Comparison of ENCODE assay signal across 8 cellular contexts in genomic region chr1:52056110-52056936, GRCh38. TPM values are rescaled to one million over a fixed set of nuclear protein-coding genes. Genes with fewer than 3 reads are reported as not detected.
A peak's percentile ranks its signal among the peaks of the same experiment; 100 is the strongest.
DNase-seq lines count a peak whose midpoint lies in the region; ATAC-seq, FAIRE-seq and TF ChIP-seq lines count a peak whose summit lies in the region.

BTF3L4 (plus strand) TSS chr1:52056295; CDS start chr1:52059848, 3,553 bp downstream.

- H3K9me3 ChIP-seq in AG04450 (ENCODE audit: control insufficient read depth, insufficient read depth, low read length) (no peaks in the 10 kb centered on the region; the same call in 1 of the 2 replicates), smooth muscle cell (replicated peaks; ENCODE audit: low read depth) (no peaks in the 10 kb centered on the region)

- H3K79me2 ChIP-seq in smooth muscle cell (ENCODE audit: low read depth) = peaks cover 77% of the 10 kb centered on the region

- DNase-seq in AG04450 (ENCODE audit: low read depth, low spot score) (peak; percentile 74), NCI-H345 (lab: John Stamatoyannopoulos, UW) (peak; percentile 97), WTC11 (ENCODE audit: low spot score) (peak; percentile 98), bronchial epithelial cell (ENCODE audit: low read depth) (peak; percentile 82), iPS-NIHi11 (ENCODE audit: low spot score) (peak; percentile 94), smooth muscle cell (lab: John Stamatoyannopoulos, UW; ENCODE audit: unreplicated experiment) (peak; percentile 47)

- peak within 1 kb of the TSS; percentile 97 for H3K27ac ChIP-seq in AG04450 (ENCODE audit: low read depth, low read length)
- peak within 1 kb of the TSS; percentile 76 for H3K27ac ChIP-seq in smooth muscle cell (ENCODE audit: low read depth)

- H3K36me3 ChIP-seq in bronchial epithelial cell (ENCODE audit: control insufficient read depth, insufficient read depth, low read length) = peaks cover 17% of the 10 kb centered on the region
- no peaks in the 10 kb centered on the region for H3K36me3 ChIP-seq in smooth muscle cell (ENCODE audit: low read depth)

- H3K9me3 Mint-ChIP-seq in WTC11 = no peaks in the 10 kb centered on the region

- no peak for FAIRE-seq in bronchial epithelial cell (lab: Jason Lieb, UNC)

- CTCF ChIA-PET in AG04450 (lab: Charles Lee) = no interaction called here
- CTCF ChIA-PET in WTC11 (lab: Charles Lee) = interaction anchor here (0.6 to 2.6 kb wide), 2 partner anchors 292 to 1388 kb away, joined by 3 to 12 read pairs; no protein-coding TSS in a partner anchor

- H3K27me3 ChIP-seq in AG04450 (ENCODE audit: control insufficient read depth, insufficient read depth, low read length) (no peaks in the 10 kb centered on the region), bronchial epithelial cell (ENCODE audit: control insufficient read depth, insufficient read depth, low read length) (no peaks in the 10 kb centered on the region), smooth muscle cell (ENCODE audit: low read depth) (no peaks in the 10 kb centered on the region)

- H3K9ac ChIP-seq in smooth muscle cell (ENCODE audit: low read depth) = peak within 1 kb of the TSS; percentile 86

- in situ Hi-C loops in GM18951 (cut with MboI; ENCODE audit: low sequenced_read_pairs, unreplicated experiment) = no loop called here

- under 1% methylated on average over 45 of the region's 59 CpGs for WGBS in smooth muscle cell (ENCODE audit: low lambda C conversion rate)

- peak within 1 kb of the TSS; percentile 81 for H2AFZ ChIP-seq in smooth muscle cell (ENCODE audit: low read depth)

- H3K4me2 ChIP-seq in smooth muscle cell = peak within 1 kb of the TSS; percentile 88

- peaks cover 33% of the 10 kb centered on the region for H3K4me1 Mint-ChIP-seq in WTC11

- TF ChIP-seq POLR2A in GM18951 (IDR thresholded peaks at IDR 0.05; ENCODE audit: extremely low read depth, insufficient read depth, insufficient read length) = peak; percentile 67

- peaks cover 36% of the 10 kb centered on the region for H4K20me1 ChIP-seq in smooth muscle cell (ENCODE audit: low read depth)

- no peaks in the 10 kb centered on the region for H3K27me3 Mint-ChIP-seq in WTC11 (ENCODE audit: low read depth)

- POLR2A ChIA-PET in AG04450 (lab: Yijun Ruan, JAX) = interaction anchor here (1.1 to 1.6 kb wide), 3 partner anchors 16 to 37 kb away, joined by 3 to 9 read pairs (median 6); partner anchors contain the start of gene KTI12
- POLR2A ChIA-PET in WTC11 (lab: Charles Lee) = interaction anchor here (1.0 to 2.3 kb wide), 6 partner anchors 20 to 348 kb away, joined by 4 to 11 read pairs (median 7); partner anchors contain the start of genes KTI12, ORC1 and PRPF38A

- peak within 1 kb of the TSS; percentile 99 for H3K27ac Mint-ChIP-seq in WTC11

- peaks cover 6% of the 10 kb centered on the region for H3F3A ChIP-seq in smooth muscle cell (ENCODE audit: low read depth)

- peaks cover 30% of the 10 kb centered on the region for H3K4me1 ChIP-seq in smooth muscle cell (ENCODE audit: low read depth)

- H3K4me3 ChIP-seq in AG04450 (ENCODE audit: low read depth, low read length) (peak within 1 kb of the TSS; percentile 90), bronchial epithelial cell (ENCODE audit: low read depth, low read length) (peak within 1 kb of the TSS; percentile 62), smooth muscle cell (peak within 1 kb of the TSS; percentile 89)

- ATAC-seq in HG03175 (IDR thresholded peaks at IDR 0.05; ENCODE audit: unreplicated experiment) (peak; percentile 85), WTC11 (peak; percentile 90)

- peak within 1 kb of the TSS; percentile 97 for H3K4me3 Mint-ChIP-seq in WTC11

- TF ChIP-seq CTCF in AG04450 (IDR thresholded peaks at IDR 0.05; ENCODE audit: low read depth, low read length) (no peak), WTC11 (IDR thresholded peaks at IDR 0.05) (no peak), bronchial epithelial cell (IDR thresholded peaks at IDR 0.05; ENCODE audit: insufficient read depth, low read length, severe bottlenecking) (no peak), smooth muscle cell (IDR thresholded peaks at IDR 0.05; ENCODE audit: borderline replicate concordance, insufficient read depth, poor library complexity, severe bottlenecking) (no peak)

- H3K36me3 Mint-ChIP-seq in WTC11 = peaks cover 33% of the 10 kb centered on the region

TF ChIP-seq in WTC11, 78 proteins besides CTCF, POLR2A, EP300 and RAD21 (continues in another document):
- TF ChIP-seq, protein P1, sequence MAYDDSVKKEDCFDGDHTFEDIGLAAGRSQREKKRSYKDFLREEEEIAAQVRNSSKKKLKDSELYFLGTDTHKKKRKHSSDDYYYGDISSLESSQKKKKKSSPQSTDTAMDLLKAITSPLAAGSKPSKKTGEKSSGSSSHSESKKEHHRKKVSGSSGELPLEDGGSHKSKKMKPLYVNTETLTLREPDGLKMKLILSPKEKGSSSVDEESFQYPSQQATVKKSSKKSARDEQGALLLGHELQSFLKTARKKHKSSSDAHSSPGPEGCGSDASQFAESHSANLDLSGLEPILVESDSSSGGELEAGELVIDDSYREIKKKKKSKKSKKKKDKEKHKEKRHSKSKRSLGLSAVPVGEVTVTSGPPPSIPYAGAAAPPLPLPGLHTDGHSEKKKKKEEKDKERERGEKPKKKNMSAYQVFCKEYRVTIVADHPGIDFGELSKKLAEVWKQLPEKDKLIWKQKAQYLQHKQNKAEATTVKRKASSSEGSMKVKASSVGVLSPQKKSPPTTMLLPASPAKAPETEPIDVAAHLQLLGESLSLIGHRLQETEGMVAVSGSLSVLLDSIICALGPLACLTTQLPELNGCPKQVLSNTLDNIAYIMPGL (CRISPR knock-in tag; IDR thresholded peaks at IDR 0.05) = 0 out of 2 replicates have a peak, but pooled peaks have one; percentile 38
- TF ChIP-seq ZNF396 (CRISPR knock-in tag; IDR thresholded peaks at IDR 0.05; ENCODE audit: borderline replicate concordance) = no peak
- TF ChIP-seq, protein P2, sequence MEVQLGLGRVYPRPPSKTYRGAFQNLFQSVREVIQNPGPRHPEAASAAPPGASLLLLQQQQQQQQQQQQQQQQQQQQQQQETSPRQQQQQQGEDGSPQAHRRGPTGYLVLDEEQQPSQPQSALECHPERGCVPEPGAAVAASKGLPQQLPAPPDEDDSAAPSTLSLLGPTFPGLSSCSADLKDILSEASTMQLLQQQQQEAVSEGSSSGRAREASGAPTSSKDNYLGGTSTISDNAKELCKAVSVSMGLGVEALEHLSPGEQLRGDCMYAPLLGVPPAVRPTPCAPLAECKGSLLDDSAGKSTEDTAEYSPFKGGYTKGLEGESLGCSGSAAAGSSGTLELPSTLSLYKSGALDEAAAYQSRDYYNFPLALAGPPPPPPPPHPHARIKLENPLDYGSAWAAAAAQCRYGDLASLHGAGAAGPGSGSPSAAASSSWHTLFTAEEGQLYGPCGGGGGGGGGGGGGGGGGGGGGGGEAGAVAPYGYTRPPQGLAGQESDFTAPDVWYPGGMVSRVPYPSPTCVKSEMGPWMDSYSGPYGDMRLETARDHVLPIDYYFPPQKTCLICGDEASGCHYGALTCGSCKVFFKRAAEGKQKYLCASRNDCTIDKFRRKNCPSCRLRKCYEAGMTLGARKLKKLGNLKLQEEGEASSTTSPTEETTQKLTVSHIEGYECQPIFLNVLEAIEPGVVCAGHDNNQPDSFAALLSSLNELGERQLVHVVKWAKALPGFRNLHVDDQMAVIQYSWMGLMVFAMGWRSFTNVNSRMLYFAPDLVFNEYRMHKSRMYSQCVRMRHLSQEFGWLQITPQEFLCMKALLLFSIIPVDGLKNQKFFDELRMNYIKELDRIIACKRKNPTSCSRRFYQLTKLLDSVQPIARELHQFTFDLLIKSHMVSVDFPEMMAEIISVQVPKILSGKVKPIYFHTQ (CRISPR knock-in tag; IDR thresholded peaks at IDR 0.05) = no peak
- 0 out of 2 replicates have a peak, but pooled peaks have one; percentile 23 for TF ChIP-seq GABPB1 (CRISPR knock-in tag; IDR thresholded peaks at IDR 0.05)
- no peak for TF ChIP-seq GRHL2 (CRISPR knock-in tag; IDR thresholded peaks at IDR 0.05; ENCODE audit: insufficient replicate concordance, severe bottlenecking)
- peak; percentile 80 for TF ChIP-seq ZBTB21 (CRISPR knock-in tag; IDR thresholded peaks at IDR 0.05; ENCODE audit: borderline replicate concordance)
- TF ChIP-seq JAZF1 (CRISPR knock-in tag; IDR thresholded peaks at IDR 0.05) = no peak
- TF ChIP-seq, protein P3, sequence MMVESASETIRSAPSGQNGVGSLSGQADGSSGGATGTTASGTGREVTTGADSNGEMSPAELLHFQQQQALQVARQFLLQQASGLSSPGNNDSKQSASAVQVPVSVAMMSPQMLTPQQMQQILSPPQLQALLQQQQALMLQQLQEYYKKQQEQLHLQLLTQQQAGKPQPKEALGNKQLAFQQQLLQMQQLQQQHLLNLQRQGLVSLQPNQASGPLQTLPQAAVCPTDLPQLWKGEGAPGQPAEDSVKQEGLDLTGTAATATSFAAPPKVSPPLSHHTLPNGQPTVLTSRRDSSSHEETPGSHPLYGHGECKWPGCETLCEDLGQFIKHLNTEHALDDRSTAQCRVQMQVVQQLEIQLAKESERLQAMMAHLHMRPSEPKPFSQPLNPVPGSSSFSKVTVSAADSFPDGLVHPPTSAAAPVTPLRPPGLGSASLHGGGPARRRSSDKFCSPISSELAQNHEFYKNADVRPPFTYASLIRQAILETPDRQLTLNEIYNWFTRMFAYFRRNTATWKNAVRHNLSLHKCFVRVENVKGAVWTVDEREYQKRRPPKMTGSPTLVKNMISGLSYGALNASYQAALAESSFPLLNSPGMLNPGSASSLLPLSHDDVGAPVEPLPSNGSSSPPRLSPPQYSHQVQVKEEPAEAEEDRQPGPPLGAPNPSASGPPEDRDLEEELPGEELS (CRISPR knock-in tag; IDR thresholded peaks at IDR 0.05) = 0 out of 2 replicates have a peak, but pooled peaks have one; percentile 70
- peak; percentile 83; the same call in 1 of the 2 replicates for TF ChIP-seq CBFB (CRISPR knock-in tag; IDR thresholded peaks at IDR 0.05; ENCODE audit: low read depth)
- TF ChIP-seq TEAD4 (CRISPR knock-in tag; IDR thresholded peaks at IDR 0.05) = no peak
- no peak; the same call in 1 of the 2 replicates for TF ChIP-seq KAT7 (CRISPR knock-in tag; IDR thresholded peaks at IDR 0.05; ENCODE audit: borderline replicate concordance)
- TF ChIP-seq MAX (CRISPR knock-in tag; IDR thresholded peaks at IDR 0.05) = peak; percentile 97
- no peak for TF ChIP-seq CREM (CRISPR knock-in tag; IDR thresholded peaks at IDR 0.05)
- peak; percentile 53; the same call in 1 of the 2 replicates for TF ChIP-seq JUN (CRISPR knock-in tag; IDR thresholded peaks at IDR 0.05)
- TF ChIP-seq RELA (CRISPR knock-in tag; IDR thresholded peaks at IDR 0.05; ENCODE audit: borderline replicate concordance) = peak; percentile 51; the same call in 1 of the 2 replicates

RNA-seq across cellular contexts. Expression of gene BTF3L4, which starts in this region (rescaled TPM):
- polyA plus RNA-seq in AG04450 (2011; rRNA removed) = 59.7 and 86.6 TPM in 2 replicates
- 24.9 and 37.1 TPM in 2 replicates for polyA minus RNA-seq in AG04450 (2011; rRNA and poly(A)+ RNA removed)
- total RNA-seq in WTC11 (2021) = 74.7 to 89.4 TPM (median 79.0 TPM) in 3 replicates
- total RNA-seq in bronchial epithelial cell = 51.9 and 58.5 TPM in 2 replicates
- 95.5 and 103 TPM in 2 replicates for total RNA-seq in smooth muscle cell
- polyA plus RNA-seq in smooth muscle cell = 67.8 and 77.0 TPM in 2 replicates

Comparison
In these comparisons a context has a peak if more than half of its experiments do, and no peak if none do; other contexts are left out.
1. Peak in every context shown above with its lines: DNase-seq, ATAC-seq, H3K4me3 ChIP-seq and H3K27ac ChIP-seq.
2. DNase-seq: peak in every context shown above with its lines; median percentile 98 in WTC11; 97 in NCI-H345; 94 in iPS-NIHi11; 82 in bronchial epithelial cell; 74 in AG04450; 47 in smooth muscle cell.